ENCODE assay signal across 8 cellular contexts in the genomic region with DNA sequence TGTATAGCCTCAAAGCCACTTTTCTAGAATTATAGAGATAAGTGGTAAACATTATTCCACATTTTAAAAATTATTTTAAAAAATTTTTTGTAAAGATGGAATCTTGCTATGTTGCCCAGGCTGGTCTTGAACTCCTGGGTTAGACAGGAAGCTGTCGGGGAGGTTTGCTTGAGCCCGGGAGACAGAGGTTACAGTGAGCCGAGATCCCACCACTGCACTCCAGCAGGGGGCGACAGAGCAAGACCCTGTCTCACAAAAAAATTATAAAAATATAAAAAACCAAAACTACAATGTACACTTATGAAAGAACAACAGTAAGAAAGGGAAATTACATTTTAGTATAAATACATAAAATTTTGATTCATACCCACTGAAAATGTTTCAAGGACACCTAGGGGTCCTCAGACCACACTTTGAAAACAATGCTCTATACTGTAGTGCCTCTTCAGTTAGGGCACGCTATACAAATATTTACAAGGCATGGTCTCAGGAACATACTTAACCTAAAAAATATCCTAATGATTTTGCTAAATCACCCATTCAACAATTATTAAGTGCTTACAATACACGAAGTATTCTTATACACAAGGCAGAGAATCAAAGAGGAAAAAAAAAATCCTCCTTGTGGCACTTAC.
DNase-seq lines count a peak whose midpoint lies in the region; ATAC-seq, FAIRE-seq and TF ChIP-seq lines count a peak whose summit lies in the region.

No MANE protein-coding gene starts in this region.

- H3K27ac Mint-ChIP-seq in Caco-2 (ENCODE audit: unreplicated experiment), result no peak overlapping the region
- no peak overlapping the region for H3K27ac Mint-ChIP-seq in activated CD8-positive, alpha-beta memory T cell treated with anti-CD3 and anti-CD28 coated beads, Interleukin-2, amount 10 ng/mL, durations not matched to agents 7 days and 5 days

- H3K4me3 Mint-ChIP-seq in Caco-2 (ENCODE audit: unreplicated experiment), result no peak overlapping the region
- no peak overlapping the region for H3K4me3 Mint-ChIP-seq in activated CD8-positive, alpha-beta memory T cell treated with anti-CD3 and anti-CD28 coated beads, Interleukin-2, amount 10 ng/mL, durations not matched to agents 7 days and 5 days

- TF ChIP-seq CTCF in Caco-2 (IDR thresholded peaks at IDR 0.05; ENCODE audit: insufficient read depth in 1 of 2, low read depth in 1 of 2, low read length in 1 of 2, severe bottlenecking in 1 of 2, unreplicated experiment in 1 of 2), result peak; percentile 62 to 68
- TF ChIP-seq CTCF in epithelial cell of proximal tubule (conservative IDR thresholded peaks at IDR 0.05; ENCODE audit: low read depth, low read length), result peak; percentile 88
- peak; percentile 40 to 61 (median 51) for TF ChIP-seq CTCF in pancreas (IDR thresholded peaks at IDR 0.05)

- ATAC-seq in activated CD8-positive, alpha-beta memory T cell treated with anti-CD3 and anti-CD28 coated beads, Interleukin-2, amount 10 ng/mL, durations not matched to agents 7 days and 5 days, result peak; percentile 81
- peak; percentile 62 to 76 (median 74) for ATAC-seq in pancreas
- no peak for ATAC-seq in aorta (ENCODE audit: low FRiP score)
- ATAC-seq in HG02642 (IDR thresholded peaks at IDR 0.05; ENCODE audit: poor library complexity, unreplicated experiment), result no peak
- no peak for ATAC-seq in GM19452 (IDR thresholded peaks at IDR 0.05; ENCODE audit: unreplicated experiment)

- POLR2A ChIA-PET in Caco-2 (lab: Charles Lee), result interaction anchor here (0.5 kb wide), 1 partner anchor 331 kb away, joined by 4 read pairs; a partner anchor contains a TSS

- no peak overlapping the region for H3K27ac ChIP-seq in pancreas
- H3K27ac ChIP-seq in aorta (ENCODE audit: low read depth in 1 of 2, low read length in 2 of 2), result no peak overlapping the region

- H3K27me3 ChIP-seq in Caco-2 (replicated peaks; ENCODE audit: control insufficient read depth, insufficient read depth, low read length) (no peaks in the 10 kb centered on the region), pancreas (no peaks in the 10 kb centered on the region), aorta (ENCODE audit: control insufficient read depth in 1 of 2, insufficient read depth in 2 of 2, low read length in 1 of 2) (no peaks in the 10 kb centered on the region)

- CTCF ChIA-PET in Caco-2 (lab: Charles Lee), result interaction anchor here (1.6 kb wide), 2 partner anchors 112 to 119 kb away, joined by 8 to 12 read pairs; a partner anchor contains a TSS
- CTCF ChIA-PET in activated CD8-positive, alpha-beta memory T cell treated with anti-CD3 and anti-CD28 coated beads, Interleukin-2, amount 10 ng/mL, durations not matched to agents 7 days and 5 days (lab: Charles Lee), result interaction anchor here (0.7 to 4.9 kb wide), 13 partner anchors 9 to 374 kb away, joined by 3 to 88 read pairs (median 6); a partner anchor contains a TSS

- H3K4me1 ChIP-seq in Caco-2 (no peaks in the 10 kb centered on the region), pancreas (peaks cover 5 to 14% (median 6%) of the 10 kb centered on the region in 3 donors), aorta (ENCODE audit: control insufficient read depth in 1 of 2, insufficient read depth in 2 of 2, low read length in 2 of 2) (peaks cover 3 to 4% of the 10 kb centered on the region in 2 donors)

- no peak overlapping the region for H3K4me3 ChIP-seq in Caco-2 (ENCODE audit: low read depth, low read length)
- no peak overlapping the region for H3K4me3 ChIP-seq in epithelial cell of proximal tubule (ENCODE audit: low read depth, low read length)
- H3K4me3 ChIP-seq in pancreas, result no peak overlapping the region
- H3K4me3 ChIP-seq in aorta (ENCODE audit: low read length in 2 of 2), result no peak overlapping the region

- peaks cover 19% of the 10 kb centered on the region for H3K36me3 Mint-ChIP-seq in Caco-2 (ENCODE audit: insufficient read depth, unreplicated experiment)
- H3K36me3 Mint-ChIP-seq in activated CD8-positive, alpha-beta memory T cell treated with anti-CD3 and anti-CD28 coated beads, Interleukin-2, amount 10 ng/mL, durations not matched to agents 7 days and 5 days, result peaks cover 9% of the 10 kb centered on the region

- no peaks in the 10 kb centered on the region for H3K27me3 Mint-ChIP-seq in Caco-2 (ENCODE audit: insufficient read depth, unreplicated experiment)
- H3K27me3 Mint-ChIP-seq in activated CD8-positive, alpha-beta memory T cell treated with anti-CD3 and anti-CD28 coated beads, Interleukin-2, amount 10 ng/mL, durations not matched to agents 7 days and 5 days, result no peaks in the 10 kb centered on the region

- H3K9me3 Mint-ChIP-seq in Caco-2 (ENCODE audit: unreplicated experiment), result no peaks in the 10 kb centered on the region
- no peaks in the 10 kb centered on the region for H3K9me3 Mint-ChIP-seq in activated CD8-positive, alpha-beta memory T cell treated with anti-CD3 and anti-CD28 coated beads, Interleukin-2, amount 10 ng/mL, durations not matched to agents 7 days and 5 days (ENCODE audit: low read depth)

- DNase-seq in Caco-2 (peak in 1 of 2 experiments; percentile 68), NCI-H1092 treated with DMSO at 0.1 percent for 48 hours (lab: John Stamatoyannopoulos, UW) (peak; percentile 19), epithelial cell of proximal tubule (ENCODE audit: low read depth) (no peak), pancreas (peak in 5 of 6 donors; percentile 20 to 69 (median 39)), aorta (peak; percentile 63 to 83)
- DNase-seq in activated CD8-positive, alpha-beta memory T cell treated with anti-CD3 and anti-CD28 coated beads, Interleukin-2, amount 10 ng/mL, durations not matched to agents 7 days and 5 days, result peak; percentile 78

- 40 to 46% methylated on average over 6 of the region's 6 CpGs for WGBS in pancreas, 2 donors
- 37 to 43% methylated on average over 6 of the region's 6 CpGs for WGBS in aorta, 2 donors

- no peak for FAIRE-seq in pancreas (lab: Jason Lieb, UNC)

- intact Hi-C loops in Caco-2 (cut with micrococcal nuclease; ENCODE audit: unreplicated experiment) (no loop called here), pancreas (cut with DNase I) (loop anchor here (5.0 to 10.0 kb wide), 3 partner anchors 109 to 122 kb away; a partner anchor contains a TSS), aorta (cut with DNase I) (loop anchor here in 1 of 2 donors (5.0 kb wide), 1 partner anchor 117 kb away; no protein-coding TSS in a partner anchor)

- no peaks in the 10 kb centered on the region for H3K36me3 ChIP-seq in Caco-2 (ENCODE audit: control insufficient read depth, insufficient read depth, low read length)
- no peaks in the 10 kb centered on the region for H3K36me3 ChIP-seq in pancreas
- H3K36me3 ChIP-seq in aorta (ENCODE audit: control insufficient read depth in 1 of 2, insufficient read depth in 2 of 2, low read length in 1 of 2), result peaks cover 0 to 3% of the 10 kb centered on the region in 2 donors

- no peaks in the 10 kb centered on the region for H3K4me1 Mint-ChIP-seq in Caco-2 (ENCODE audit: low read depth, unreplicated experiment)
- H3K4me1 Mint-ChIP-seq in activated CD8-positive, alpha-beta memory T cell treated with anti-CD3 and anti-CD28 coated beads, Interleukin-2, amount 10 ng/mL, durations not matched to agents 7 days and 5 days, result peaks cover 27% of the 10 kb centered on the region

- no peaks in the 10 kb centered on the region for H3K9me3 ChIP-seq in Caco-2
- no peaks in the 10 kb centered on the region for H3K9me3 ChIP-seq in pancreas
- H3K9me3 ChIP-seq in aorta (ENCODE audit: control insufficient read depth, low read length), result no peaks in the 10 kb centered on the region

- BruUV-seq in Caco-2 (replicated peaks; lab: Mats Ljungman, UMichigan), result no TSS peak

Comparison
In these comparisons a context has a peak if more than half of its experiments do, and no peak if none do; other contexts are left out.
1. ATAC-seq: peak in activated CD8-positive, alpha-beta memory T cell treated with anti-CD3 and anti-CD28 coated beads, Interleukin-2, amount 10 ng/mL, durations not matched to agents 7 days and 5 days (single experiment) and pancreas (4 of 4); none in aorta (single experiment), HG02642 (single experiment) and GM19452 (single experiment).
2. Peak in every context shown above with its lines, with median percentiles within 50 percentile points of each other: CTCF ChIP-seq.